ENCODE assay signal across 9 cellular contexts in genomic region chr2:230797515-230798495, GRCh38.
DNase-seq lines count a peak whose midpoint lies in the region; ATAC-seq, FAIRE-seq and TF ChIP-seq lines count a peak whose summit lies in the region.
"Had no signal": no experiment of that assay in that cellular context is flagged by ENCODE, and none has a peak within 500 bp of the region (broad histone marks: within the 10 kb centered on the region; RNA-seq: fewer than 3 reads in every experiment).

No MANE protein-coding gene starts in this region.

- H3K9me1 ChIP-seq in IMR-90 (ENCODE audit: insufficient read depth, low read length) (peaks cover 8% of the 10 kb centered on the region), K562 (ENCODE audit: control insufficient read depth, insufficient read depth, low read length) (no peaks in the 10 kb centered on the region)

- peak overlapping the region; percentile 12; the same call in 2 of the 3 replicates for H2BK15ac ChIP-seq in IMR-90 (ENCODE audit: low read depth, low read length)

- no peak for FAIRE-seq in K562 (lab: Jason Lieb, UNC)

- H3K56ac ChIP-seq in IMR-90 (ENCODE audit: extremely low read depth, insufficient read depth, low read length): no peak overlapping the region; the same call in 1 of the 2 replicates

- TF ChIP-seq POLR2A in IMR-90 (IDR thresholded peaks at IDR 0.05; ENCODE audit: low read depth, low read length) (no peak), K562 (conservative IDR thresholded peaks at IDR 0.05) (no peak)

- H2AFZ ChIP-seq in IMR-90 (replicated peaks; ENCODE audit: low read length, poor library complexity) (no peak overlapping the region), K562 (ENCODE audit: low read depth, low read length) (no peak overlapping the region)

- H3K9ac ChIP-seq in IMR-90 (ENCODE audit: low read depth, low read length): no peak overlapping the region
- no peak overlapping the region for H3K9ac ChIP-seq in K562 (ENCODE audit: insufficient read depth in 1 of 2, low read depth in 2 of 2, low read length in 2 of 2)

- BruUV-seq in IMR-90 (replicated peaks; lab: Mats Ljungman, UMichigan) (no TSS peak), K562 (replicated peaks; lab: Mats Ljungman, UMichigan) (no TSS peak)

- H3K9me3 ChIP-seq in IMR-90 (ENCODE audit: control insufficient read depth, insufficient read depth, low read length) (no peaks in the 10 kb centered on the region), K562 (replicated peaks; ENCODE audit: control insufficient read depth, insufficient read depth, low read depth, low read length) (0 out of 2 replicates have a peak, but pooled peaks cover 2% of the 10 kb centered on the region), psoas muscle (no peaks in the 10 kb centered on the region)

- TF ChIP-seq RAD21 in IMR-90 (IDR thresholded peaks at IDR 0.05; ENCODE audit: low read length) (peak; percentile 15; the same call in 1 of the 2 replicates), K562 (CRISPR knock-in tag; conservative IDR thresholded peaks at IDR 0.05 in 1 of 2, IDR thresholded peaks at IDR 0.05 in 1 of 2) (no peak)

- peak overlapping the region; percentile 37 for H4K91ac ChIP-seq in IMR-90 (ENCODE audit: insufficient read depth, low read depth, low read length)

- 70% methylated on average over 4 of the region's 8 CpGs; no CpG with 5 or more reads in 1 of the 2 experiments for WGBS in IMR-90 (ENCODE audit: extremely low coverage in 2 of 2, insufficient read length in 1 of 2), 2 experiments
- 77% methylated on average over 8 of the region's 8 CpGs for WGBS in K562 (ENCODE audit: insufficient coverage, low coverage, missing lambda C conversion rate)
- 58 to 70% (median 58%) methylated on average over 8 of the region's 8 CpGs for WGBS in psoas muscle, 3 donors

- no peak for TF ChIP-seq EP300 in K562 (IDR thresholded peaks at IDR 0.05; ENCODE audit: low read length)

- 0 out of 2 replicates have a peak overlapping the region, but pooled peaks have one; percentile 7 for H4K5ac ChIP-seq in IMR-90 (ENCODE audit: low read depth, low read length)

- H3K23ac ChIP-seq in IMR-90 (ENCODE audit: low read depth, low read length): peak overlapping the region; percentile 67

- H3K36me3 ChIP-seq in IMR-90 (ENCODE audit: control insufficient read depth, insufficient read depth, low read length) (peaks cover 11% of the 10 kb centered on the region), K562 (ENCODE audit: control insufficient read depth, insufficient read depth, low read length) (peaks cover 86% of the 10 kb centered on the region), psoas muscle (ENCODE audit: insufficient read depth in 1 of 2, low read depth in 1 of 2) (peaks cover 2 to 53% of the 10 kb centered on the region in 2 donors)

- DNase-seq in IMR-90 (peak; percentile 87), K562 (ENCODE audit: extremely low read depth in 1 of 4, low spot score in 3 of 4) (peak in 2 of 4 experiments; percentile 11 to 24), psoas muscle (no peak), DMS 273 treated with DMSO at 0.1 percent for 48 hours (lab: John Stamatoyannopoulos, UW) (no peak)
- DNase-seq: NCI-H1436 treated with DMSO at 0.1 percent for 48 hours had no signal

- peak overlapping the region; percentile 37; the same call in 1 of the 2 replicates for H2BK120ac ChIP-seq in IMR-90 (ENCODE audit: low read depth, low read length)

- dilution Hi-C loops in IMR-90 (cut with HindIII; ENCODE audit: low sequenced_read_pairs, unreplicated experiment): no loop called here

- POLR2A ChIA-PET in IMR-90 (lab: Charles Lee; ENCODE audit: unreplicated experiment): interaction anchor here (0.5 to 1.6 kb wide), 3 partner anchors 84 to 363 kb away, joined by 3 to 7 read pairs (median 3); partner anchors contain the start of gene CAB39
- POLR2A ChIA-PET in K562 (lab: Yijun Ruan, JAX): interaction anchor here (0.6 kb wide), 1 partner anchor 70 kb away, joined by 3 read pairs; no protein-coding TSS in a partner anchor

- peak overlapping the region; percentile 84 for H2AK5ac ChIP-seq in IMR-90 (ENCODE audit: low read depth, low read length)

- H3K4me1 ChIP-seq in IMR-90 (ENCODE audit: control insufficient read depth, insufficient read depth, low read length) (peaks cover 23% of the 10 kb centered on the region), K562 (replicated peaks in 1 of 2; ENCODE audit: control insufficient read depth in 2 of 2, insufficient read depth in 2 of 2, low read length in 2 of 2) (peaks cover 4 to 13% of the 10 kb centered on the region in 2 experiments; a peak in 3 of 5 replicates), psoas muscle (peaks cover 59% of the 10 kb centered on the region)

- peak overlapping the region; percentile 43 for H2BK5ac ChIP-seq in IMR-90 (ENCODE audit: low read depth, low read length, poor library complexity, severe bottlenecking)

- CTCF ChIA-PET in IMR-90 (lab: Yijun Ruan, JAX) (interaction anchor here (0.6 to 1.7 kb wide), 18 partner anchors 12 to 304 kb away, joined by 3 to 11 read pairs (median 3); no protein-coding TSS in a partner anchor), K562 (lab: Yijun Ruan, JAX; ENCODE audit: low intra/inter-chr PET ratio) (no interaction called here)

- no peaks in the 10 kb centered on the region for H3K27me3 ChIP-seq in IMR-90 (ENCODE audit: control insufficient read depth, insufficient read depth, low read length)
- H3K27me3 ChIP-seq in K562 (ENCODE audit: control insufficient read depth in 2 of 2, insufficient read depth in 2 of 2, low read length in 2 of 2): no peaks in the 10 kb centered on the region
- no peaks in the 10 kb centered on the region for H3K27me3 ChIP-seq in psoas muscle (ENCODE audit: insufficient read depth in 3 of 3, low read length in 2 of 3)

- TF ChIP-seq CTCF in IMR-90 (conservative IDR thresholded peaks at IDR 0.05; ENCODE audit: low read depth, low read length) (no peak), K562 (IDR thresholded peaks at IDR 0.05 in 2 of 3, conservative IDR thresholded peaks at IDR 0.05 in 1 of 3; ENCODE audit: insufficient read depth in 2 of 3, low read depth in 1 of 3, low read length in 3 of 3) (no peak), psoas muscle (IDR thresholded peaks at IDR 0.05) (no peak)

- peaks cover 33 to 68% of the 10 kb centered on the region in 2 experiments for H3K79me1 ChIP-seq in IMR-90 (ENCODE audit: low read depth in 1 of 2, low read length in 2 of 2)

- intact Hi-C loops in IMR-90 (cut with micrococcal nuclease) (loop anchor here (2.0 to 5.0 kb wide), 5 partner anchors 166 to 791 kb away; partner anchors contain the start of gene SP100), K562 (cut with micrococcal nuclease) (loop anchor here (2.0 to 5.0 kb wide), 2 partner anchors 85 to 186 kb away; partner anchors contain the start of gene CAB39), psoas muscle (cut with DNase I) (loop anchor here (5.0 kb wide), 1 partner anchor 86 kb away; the partner anchor contains the start of gene CAB39 (in 2 of the 2))

- H3K4me2 ChIP-seq in IMR-90 (ENCODE audit: low read depth, low read length) (peak overlapping the region; percentile 34; the same call in 1 of the 2 replicates), K562 (ENCODE audit: insufficient read depth, low read length) (no peak overlapping the region)

- peak overlapping the region; percentile 72; the same call in 1 of the 2 replicates for H3K18ac ChIP-seq in IMR-90 (ENCODE audit: low read depth, low read length)

- H4K20me1 ChIP-seq in IMR-90 (ENCODE audit: insufficient read depth, low read length) (peaks cover 4% of the 10 kb centered on the region; the same call in 1 of the 2 replicates), K562 (replicated peaks; ENCODE audit: control insufficient read depth, insufficient read depth, low read length) (no peaks in the 10 kb centered on the region)

- H2BK20ac ChIP-seq in IMR-90 (ENCODE audit: low read depth, low read length): peak overlapping the region; percentile 68; the same call in 1 of the 2 replicates

- peaks cover 36% of the 10 kb centered on the region; the same call in 2 of the 3 replicates for H3K79me2 ChIP-seq in K562 (ENCODE audit: control insufficient read depth, insufficient read depth, low read length)

- peak overlapping the region; percentile 65 for H3K4ac ChIP-seq in IMR-90 (ENCODE audit: low read depth, low read length)

- no peak overlapping the region for H3K4me3 ChIP-seq in IMR-90 (ENCODE audit: insufficient read depth, low read depth, low read length)
- no peak overlapping the region for H3K4me3 ChIP-seq in K562
- no peak overlapping the region for H3K4me3 ChIP-seq in psoas muscle

- ATAC-seq in GM18517 (IDR thresholded peaks at IDR 0.05; ENCODE audit: unreplicated experiment): peak; percentile 58
- ATAC-seq in IMR-90 (ENCODE audit: low read depth): peak; percentile 5; the same call in 1 of the 2 replicates
- peak; percentile 73 for ATAC-seq in K562
- ATAC-seq in psoas muscle: peak; percentile 53 to 67 (median 62)
- ATAC-seq in HG02571 (IDR thresholded peaks at IDR 0.05; ENCODE audit: unreplicated experiment): no peak
- ATAC-seq in GM18873 (IDR thresholded peaks at IDR 0.05; ENCODE audit: low FRiP score, unreplicated experiment): no peak
- ATAC-seq in GM21447 (IDR thresholded peaks at IDR 0.05; ENCODE audit: unreplicated experiment): no peak

- peak overlapping the region; percentile 90 for H3K14ac ChIP-seq in IMR-90 (replicated peaks; ENCODE audit: low read depth, low read length)

- H3K27ac ChIP-seq in IMR-90 (ENCODE audit: insufficient read depth, low read length) (peak overlapping the region; percentile 30), K562 (ENCODE audit: extremely low read depth, low read depth, low read length) (no peak overlapping the region; the same call in 2 of the 3 replicates), psoas muscle (peak overlapping the region; percentile 80)

- peak overlapping the region in 1 of 2 experiments; percentile 67; a peak in 2 of 4 replicates for H4K8ac ChIP-seq in IMR-90 (ENCODE audit: low read depth in 2 of 2, low read length in 2 of 2)

- in situ Hi-C loops in IMR-90 (cut with MboI; ENCODE audit: low sequenced_read_pairs) (no loop called here), K562 (cut with MboI) (no loop called here)

- no peak overlapping the region for H2AK9ac ChIP-seq in IMR-90 (replicated peaks; ENCODE audit: low read depth, low read length, poor library complexity)

TF ChIP-seq in IMR-90, 13 proteins besides CTCF, POLR2A, EP300 and RAD21:
- TF ChIP-seq SMC3 (IDR thresholded peaks at IDR 0.05; ENCODE audit: low read depth, low read length): no peak
- TF ChIP-seq RCOR1 (IDR thresholded peaks at IDR 0.05; ENCODE audit: insufficient replicate concordance, low read length): no peak
- no peak for TF ChIP-seq BHLHE40 (IDR thresholded peaks at IDR 0.05; ENCODE audit: low read depth, low read length)
- TF ChIP-seq RFX5 (IDR thresholded peaks at IDR 0.05; ENCODE audit: low read depth, low read length): no peak
- TF ChIP-seq MXI1 (IDR thresholded peaks at IDR 0.05; ENCODE audit: borderline replicate concordance, low read depth, low read length): no peak

TF ChIP-seq in K562, 482 proteins besides CTCF, POLR2A, EP300 and RAD21 (continues in another document):
- TF ChIP-seq EGR1 (conservative IDR thresholded peaks at IDR 0.05): peak; percentile 80

Comparison
In these comparisons a context has a peak if more than half of its experiments do, and no peak if none do; other contexts are left out.
1. ATAC-seq: peak in GM18517 (single experiment), IMR-90 (single experiment), K562 (single experiment) and psoas muscle (4 of 4); none in HG02571 (single experiment), GM18873 (single experiment) and GM21447 (single experiment).